ENCODE assay signal across 10 cellular contexts in genomic region chr3:50155491-50155878, GRCh38. TPM values are rescaled to one million over a fixed set of nuclear protein-coding genes. Genes with fewer than 3 reads are reported as not detected.
DNase-seq lines count a peak whose midpoint lies in the region; ATAC-seq and TF ChIP-seq lines count a peak whose summit lies in the region.
"Had no signal": no experiment of that assay in that cellular context is flagged by ENCODE, and none has a peak within 500 bp of the region (broad histone marks: within the 10 kb centered on the region; RNA-seq: fewer than 3 reads in every experiment).

No MANE protein-coding gene starts in this region.

- H3K27ac Mint-ChIP-seq in CD8-positive, alpha-beta memory T cell = no peak overlapping the region

- peak overlapping the region; percentile 50 for H3K4me2 ChIP-seq in parathyroid adenoma (ENCODE audit: low read length)

- peak overlapping the region; percentile 72 to 88 (median 74) for H3K4me3 Mint-ChIP-seq in CD8-positive, alpha-beta memory T cell

- H3K4me3 ChIP-seq in CD8-positive, alpha-beta memory T cell (ENCODE audit: low read length) = no peak overlapping the region
- peak overlapping the region; percentile 66 for H3K4me3 ChIP-seq in SJCRH30
- peak overlapping the region; percentile 65 to 86 (median 77) for H3K4me3 ChIP-seq in esophagus squamous epithelium
- peak overlapping the region; percentile 17 for H3K4me3 ChIP-seq in parathyroid adenoma (ENCODE audit: low read depth, low read length)

- H3K9me3 Mint-ChIP-seq in CD8-positive, alpha-beta memory T cell = peaks cover 0 to 2% (median 0%) of the 10 kb centered on the region in 5 donors

- H2AFZ ChIP-seq in parathyroid adenoma = no peak overlapping the region

- no peak for ATAC-seq in GM18517 (IDR thresholded peaks at IDR 0.05; ENCODE audit: unreplicated experiment)
- no peak for ATAC-seq in GM19397 (IDR thresholded peaks at IDR 0.05; ENCODE audit: unreplicated experiment)

- DNase-seq in CD8-positive, alpha-beta memory T cell = no peak
- DNase-seq in SJCRH30 (no peak), esophagus squamous epithelium (lab: John Stamatoyannopoulos, UW) (no peak), NCI-H2171 (lab: John Stamatoyannopoulos, UW) (no peak)
- no peak for DNase-seq in stimulated activated CD4-positive, alpha-beta T cell treated with anti-CD3 and anti-CD28 coated beads, Interleukin-12 subunit alpha, Interleukin-12 subunit beta, amount 100 ng/mL, for 4 hours

- no peak for TF ChIP-seq POLR2A in esophagus squamous epithelium (IDR thresholded peaks at IDR 0.05)

- no peaks in the 10 kb centered on the region for H3K9me3 ChIP-seq in CD8-positive, alpha-beta memory T cell (ENCODE audit: low read length)
- H3K9me3 ChIP-seq in SJCRH30 (replicated peaks) = no peaks in the 10 kb centered on the region
- H3K9me3 ChIP-seq in esophagus squamous epithelium = no peaks in the 10 kb centered on the region
- no peaks in the 10 kb centered on the region for H3K9me3 ChIP-seq in parathyroid adenoma (ENCODE audit: control insufficient read depth, low read length)

- no peak overlapping the region for H3K27ac ChIP-seq in CD8-positive, alpha-beta memory T cell (ENCODE audit: low read depth, low read length)
- H3K27ac ChIP-seq in SJCRH30 (no peak overlapping the region), esophagus squamous epithelium (peak overlapping the region; percentile 89 to 97 (median 94)), parathyroid adenoma (peak overlapping the region; percentile 32)

- no peak overlapping the region for H3K9ac ChIP-seq in parathyroid adenoma

- peaks cover 0 to 15% (median 12%) of the 10 kb centered on the region in 3 donors for H3K4me1 Mint-ChIP-seq in CD8-positive, alpha-beta memory T cell

- H3K36me3 Mint-ChIP-seq in CD8-positive, alpha-beta memory T cell = no peaks in the 10 kb centered on the region

- peaks cover 23 to 47% of the 10 kb centered on the region in 2 donors for H3K27me3 Mint-ChIP-seq in CD8-positive, alpha-beta memory T cell

- H3K36me3 ChIP-seq in CD8-positive, alpha-beta memory T cell (ENCODE audit: insufficient read depth, low read length) = no peaks in the 10 kb centered on the region
- H3K36me3 ChIP-seq in SJCRH30 = no peaks in the 10 kb centered on the region
- H3K36me3 ChIP-seq in esophagus squamous epithelium = peaks cover 0 to 15% (median 0%) of the 10 kb centered on the region in 3 donors
- no peaks in the 10 kb centered on the region for H3K36me3 ChIP-seq in parathyroid adenoma (ENCODE audit: control insufficient read depth, insufficient read depth, low read length)

- TF ChIP-seq CTCF in esophagus squamous epithelium (IDR thresholded peaks at IDR 0.05) = no peak
- no peak for TF ChIP-seq CTCF in parathyroid adenoma (IDR thresholded peaks at IDR 0.05)

- POLR2A ChIA-PET in CD8-positive, alpha-beta memory T cell (lab: Charles Lee) = no interaction called here

- H3K4me1 ChIP-seq in CD8-positive, alpha-beta memory T cell (ENCODE audit: insufficient read depth, low read length) = peaks cover 16% of the 10 kb centered on the region
- H3K4me1 ChIP-seq in SJCRH30 = peaks cover 22% of the 10 kb centered on the region; the same call in 1 of the 2 replicates
- H3K4me1 ChIP-seq in esophagus squamous epithelium = peaks cover 43 to 95% (median 72%) of the 10 kb centered on the region in 3 donors
- peaks cover 38% of the 10 kb centered on the region for H3K4me1 ChIP-seq in parathyroid adenoma

- H3K27me3 ChIP-seq in CD8-positive, alpha-beta memory T cell (ENCODE audit: insufficient read depth, low read length, poor library complexity, severe bottlenecking) = peaks cover 26% of the 10 kb centered on the region
- H3K27me3 ChIP-seq in SJCRH30 = peaks cover 14% of the 10 kb centered on the region
- peaks cover 0 to 23% (median 0%) of the 10 kb centered on the region in 4 donors for H3K27me3 ChIP-seq in esophagus squamous epithelium
- H3K27me3 ChIP-seq in parathyroid adenoma (ENCODE audit: control insufficient read depth, insufficient read depth, low read length) = no peaks in the 10 kb centered on the region

- intact Hi-C loops in esophagus squamous epithelium (cut with DNase I) = no loop called here

- 7 to 13% methylated on average over 3 to 5 of the region's 37 CpGs for WGBS in esophagus squamous epithelium, 2 donors

- no peaks in the 10 kb centered on the region for H3K79me2 ChIP-seq in parathyroid adenoma

- CTCF ChIA-PET in CD8-positive, alpha-beta memory T cell (lab: Charles Lee) = no interaction called here

RNA-seq across cellular contexts. Expression of gene SEMA3F, which starts 0.4 kb away (rescaled TPM):
- not detected for total RNA-seq in CD8-positive, alpha-beta memory T cell
- polyA plus RNA-seq in CD8-positive, alpha-beta memory T cell = not detected
- 9.3 and 11.3 TPM in 2 replicates for total RNA-seq in SJCRH30 (2014; rRNA removed; shearing (Covaris generic))
- total RNA-seq in esophagus squamous epithelium = 100 to 1,000 TPM in 3 of 4 donors, 10 to 100 TPM in 1; 56.8 to 146 (median 109) TPM

RNA-seq across cellular contexts. Expression of gene GNAT1, which starts 35.9 kb away (rescaled TPM):
- total RNA-seq in CD8-positive, alpha-beta memory T cell = not detected
- not detected for polyA plus RNA-seq in CD8-positive, alpha-beta memory T cell
- 0.14 TPM in 1 of 2 replicates, not detected in the other for total RNA-seq in SJCRH30 (2014; rRNA removed; shearing (Covaris generic))
- not detected for total RNA-seq in esophagus squamous epithelium
- total RNA-seq: NCI-H460, subcutaneous adipose tissue had no signal

RNA-seq across cellular contexts. Expression of gene SLC38A3, which starts 49.6 kb away (rescaled TPM):
- not detected for total RNA-seq in CD8-positive, alpha-beta memory T cell
- not detected for polyA plus RNA-seq in CD8-positive, alpha-beta memory T cell
- total RNA-seq in SJCRH30 (2014; rRNA removed; shearing (Covaris generic)) = 1.4 and 2.9 TPM in 2 replicates
- not detected for total RNA-seq in esophagus squamous epithelium
- total RNA-seq: subcutaneous adipose tissue had no signal

Comparison
In these comparisons a context has a peak if more than half of its experiments do, and no peak if none do; other contexts are left out.
1. H3K27ac ChIP-seq: peak in esophagus squamous epithelium (4 of 4) and parathyroid adenoma (single experiment); none in CD8-positive, alpha-beta memory T cell (single experiment) and SJCRH30 (single experiment).